ENCODE assay signal across 2 cellular contexts in the genomic region with DNA sequence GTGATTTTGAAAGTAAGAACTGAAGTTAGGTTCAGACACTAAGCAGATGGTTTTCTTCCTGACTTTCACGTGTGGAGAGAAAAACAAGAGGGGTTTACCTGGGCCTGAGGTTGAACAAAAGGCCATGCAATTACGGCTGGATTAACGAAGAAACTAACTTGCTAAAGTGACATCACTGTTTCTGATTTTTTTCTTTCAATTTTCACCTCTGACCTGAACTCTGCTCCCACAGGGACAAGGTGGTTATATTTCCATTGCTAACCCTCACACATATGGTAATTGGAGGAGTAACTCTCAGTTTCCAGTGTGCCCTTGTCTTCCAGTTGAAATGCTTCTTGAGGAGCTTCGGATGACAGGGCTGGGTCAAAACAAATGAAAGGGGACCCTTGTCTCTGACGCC.
TF ChIP-seq lines count a peak whose summit lies in the region.

No MANE protein-coding gene starts in this region.

TF ChIP-seq in A549, 52 proteins besides CTCF, POLR2A, EP300 and RAD21:
- TF ChIP-seq EHMT2 (IDR thresholded peaks at IDR 0.05; ENCODE audit: low read depth) (no peak), SREBF2 (IDR thresholded peaks at IDR 0.05) (no peak), NFE2L2 (conservative IDR thresholded peaks at IDR 0.05; ENCODE audit: low read length) (no peak), CHD2 (IDR thresholded peaks at IDR 0.05; ENCODE audit: low read length, partially characterized antibody) (no peak), JUNB (IDR thresholded peaks at IDR 0.05) (no peak), HEYL (CRISPR knock-in tag; IDR thresholded peaks at IDR 0.05) (no peak), SMC3 (IDR thresholded peaks at IDR 0.05) (no peak), TP53 (CRISPR knock-in tag; IDR thresholded peaks at IDR 0.05) (no peak), CEBPB (IDR thresholded peaks at IDR 0.05) (no peak), HOXB5 (CRISPR knock-in tag; IDR thresholded peaks at IDR 0.05) (no peak), FOSB (CRISPR knock-in tag; IDR thresholded peaks at IDR 0.05) (no peak), MAZ (IDR thresholded peaks at IDR 0.05; ENCODE audit: borderline replicate concordance, low read depth, low read length) (no peak), CHD4 (IDR thresholded peaks at IDR 0.05; ENCODE audit: borderline replicate concordance) (no peak), ESRRA (IDR thresholded peaks at IDR 0.05; ENCODE audit: borderline replicate concordance, low read length) (no peak), HOXB13 (CRISPR knock-in tag; IDR thresholded peaks at IDR 0.05; ENCODE audit: low read depth) (no peak), ZC3H11A (IDR thresholded peaks at IDR 0.05) (no peak), ZSCAN20 (CRISPR knock-in tag; IDR thresholded peaks at IDR 0.05) (no peak), RFX5 (IDR thresholded peaks at IDR 0.05) (no peak)
- TF ChIP-seq, protein P1, sequence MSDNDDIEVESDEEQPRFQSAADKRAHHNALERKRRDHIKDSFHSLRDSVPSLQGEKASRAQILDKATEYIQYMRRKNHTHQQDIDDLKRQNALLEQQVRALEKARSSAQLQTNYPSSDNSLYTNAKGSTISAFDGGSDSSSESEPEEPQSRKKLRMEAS (IDR thresholded peaks at IDR 0.05), result no peak
TF ChIP-seq in A549: peak in this region for 0.

TF ChIP-seq in K562, 482 proteins besides CTCF, POLR2A, EP300 and RAD21:
- TF ChIP-seq PRMT5 (CRISPR knock-in tag; IDR thresholded peaks at IDR 0.05), result no peak
- no peak for TF ChIP-seq KAT7 (CRISPR knock-in tag; IDR thresholded peaks at IDR 0.05; ENCODE audit: borderline replicate concordance)
- TF ChIP-seq KDM4B (IDR thresholded peaks at IDR 0.05; ENCODE audit: borderline replicate concordance in 2 of 2, low read depth in 1 of 2), result no peak
- no peak for TF ChIP-seq GATAD2B (IDR thresholded peaks at IDR 0.05; ENCODE audit: borderline replicate concordance)
- no peak for TF ChIP-seq HNRNPK (IDR thresholded peaks at IDR 0.05; ENCODE audit: low read depth, low read length, poor library complexity, severe bottlenecking)
